In genomic region chr1:151310986-151311385, GRCh38 we compare ENCODE assay signal across 11 cellular contexts. TPM values are rescaled to one million over a fixed set of nuclear protein-coding genes. Genes with fewer than 3 reads are reported as not detected.
DNase-seq lines count a peak whose midpoint lies in the region; ATAC-seq and TF ChIP-seq lines count a peak whose summit lies in the region.
"Had no signal": no experiment of that assay in that cellular context is flagged by ENCODE, and none has a peak within 500 bp of the region (broad histone marks: within the 10 kb centered on the region; RNA-seq: fewer than 3 reads in every experiment).

No MANE protein-coding gene starts in this region.

- H3K9me3 ChIP-seq in heart right ventricle (no peaks in the 10 kb centered on the region), muscle layer of colon (ENCODE audit: low read length) (no peaks in the 10 kb centered on the region)
- H3K9me3 ChIP-seq: BLaER1 treated with 17β-estradiol and CSF1 and Interleukin-3, amounts not matched to agents 10 nM and 100 nM had no signal

- no peak overlapping the region for H3K4me3 ChIP-seq in heart right ventricle
- no peak overlapping the region for H3K4me3 ChIP-seq in muscle layer of colon (ENCODE audit: low read depth in 1 of 2, low read length in 2 of 2)
- no peak overlapping the region for H3K4me3 ChIP-seq in urinary bladder (ENCODE audit: low read depth, low read length)
- H3K4me3 ChIP-seq: BLaER1 treated with 17β-estradiol and CSF1 and Interleukin-3, amounts not matched to agents 10 nM and 100 nM had no signal

- no peak overlapping the region for H3K9ac ChIP-seq in muscle layer of colon (ENCODE audit: low read length)

- no peak for TF ChIP-seq CTCF in heart right ventricle (IDR thresholded peaks at IDR 0.05)

- H3K27me3 ChIP-seq in heart right ventricle (no peaks in the 10 kb centered on the region), muscle layer of colon (ENCODE audit: control insufficient read depth in 1 of 2, insufficient read depth in 2 of 2, low read length in 2 of 2) (no peaks in the 10 kb centered on the region)
- H3K27me3 ChIP-seq: BLaER1 treated with 17β-estradiol and CSF1 and Interleukin-3, amounts not matched to agents 10 nM and 100 nM had no signal

- peaks cover 0 to 98% (median 40%) of the 10 kb centered on the region in 9 donors for H3K36me3 ChIP-seq in heart right ventricle
- peaks cover 66% of the 10 kb centered on the region for H3K36me3 ChIP-seq in muscle layer of colon (ENCODE audit: insufficient read depth, low read length)
- peaks cover 4% of the 10 kb centered on the region for H3K36me3 ChIP-seq in urinary bladder (ENCODE audit: insufficient read depth)

- H3K27ac ChIP-seq in heart right ventricle (peak overlapping the region in 9 of 10 donors; percentile 55 to 91 (median 70)), cingulate gyrus (ENCODE audit: low read depth, low read length) (peak overlapping the region; percentile 84), muscle layer of colon (ENCODE audit: low read depth, low read length) (peak overlapping the region; percentile 26), urinary bladder (ENCODE audit: low read depth) (peak overlapping the region; percentile 54)

- DNase-seq in heart right ventricle (no peak), left ventricle myocardium superior (no peak), RPMI8226 (no peak), left lobe of liver (ENCODE audit: low spot score) (no peak), posterior vena cava (ENCODE audit: low spot score) (no peak)
- DNase-seq: NCI-H2081 treated with DMSO at 0.1 percent for 48 hours, SHP77 treated with DMSO at 0.1 percent for 48 hours had no signal

- ATAC-seq in heart right ventricle (peak in 2 of 8 donors; percentile 3 to 17), left ventricle myocardium superior (no peak), left lobe of liver (no peak)

- 50 to 59% methylated on average over 4 of the region's 4 CpGs for WGBS in heart right ventricle, 2 donors
- WGBS in urinary bladder, result 70% methylated on average over 4 of the region's 4 CpGs

- intact Hi-C loops in heart right ventricle (cut with DNase I) (loop anchor here in 1 of 10 donors (2.0 to 5.0 kb wide), 2 partner anchors 16 to 86 kb away; partner anchors contain the start of genes PI4KB and PSMB4), left ventricle myocardium superior (cut with micrococcal nuclease) (no loop called here), posterior vena cava (cut with DNase I) (no loop called here)

- H3K4me1 ChIP-seq in heart right ventricle, result peaks cover 38 to 77% (median 67%) of the 10 kb centered on the region in 9 donors
- peaks cover 47% of the 10 kb centered on the region for H3K4me1 ChIP-seq in muscle layer of colon (ENCODE audit: insufficient read depth, low read length)
- H3K4me1 ChIP-seq in urinary bladder (ENCODE audit: insufficient read depth), result no peaks in the 10 kb centered on the region

RNA-seq across cellular contexts. Expression of gene PI4KB, which starts 16.2 kb away (rescaled TPM):
- total RNA-seq in heart right ventricle (10 to 100 TPM; 37.1 to 52.1 (median 42.5) TPM), left ventricle myocardium superior (46.8 TPM), urinary bladder (26.5 TPM), left lobe of liver (21.2 TPM), posterior vena cava (10 to 100 TPM; 51.9 to 58.7 TPM)
- polyA plus RNA-seq in heart right ventricle (10 to 100 TPM; 17.6 to 29.0 TPM), urinary bladder (45.5 TPM)

RNA-seq across cellular contexts. Expression of gene ZNF687, which starts 28.9 kb away (rescaled TPM):
- total RNA-seq in heart right ventricle (10 to 100 TPM; 10.4 to 15.1 (median 13.1) TPM), left ventricle myocardium superior (11.7 TPM), urinary bladder (8.1 TPM), left lobe of liver (13.6 TPM), posterior vena cava (10 to 100 TPM; 16.7 to 17.1 TPM)
- polyA plus RNA-seq in heart right ventricle (1 to 10 TPM; 5.9 to 8.0 TPM), urinary bladder (15.9 TPM)

RNA-seq across cellular contexts. Expression of gene RFX5, which starts 36.1 kb away (rescaled TPM):
- total RNA-seq in heart right ventricle (10 to 100 TPM; 12.6 to 38.4 (median 24.0) TPM), left ventricle myocardium superior (21.1 TPM), urinary bladder (42.9 TPM), left lobe of liver (12.2 TPM), posterior vena cava (10 to 100 TPM; 26.0 to 31.1 TPM)
- polyA plus RNA-seq in heart right ventricle (1 to 10 TPM; 6.5 to 8.9 TPM), urinary bladder (31.2 TPM)

RNA-seq across cellular contexts. Expression of gene PSMD4, which starts 56.5 kb away (rescaled TPM):
- total RNA-seq in heart right ventricle (100 to 1,000 TPM; 119 to 157 (median 147) TPM), left ventricle myocardium superior (149 TPM), urinary bladder (77.2 TPM), left lobe of liver (80.6 TPM), posterior vena cava (100 to 1,000 TPM; 131 to 139 TPM)
- polyA plus RNA-seq in heart right ventricle (100 to 1,000 TPM; 222 to 300 TPM), urinary bladder (191 TPM)

Comparison
In these comparisons a context has a peak if more than half of its experiments do, and no peak if none do; other contexts are left out.
1. H3K27ac ChIP-seq: peak in every context shown above with its lines; median percentile 84 in cingulate gyrus; 70 in heart right ventricle; 54 in urinary bladder; 26 in muscle layer of colon.